ENCODE assay signal across 8 cellular contexts in genomic region chr2:119826370-119826961, GRCh38.
DNase-seq lines count a peak whose midpoint lies in the region; ATAC-seq and TF ChIP-seq lines count a peak whose summit lies in the region.

No MANE protein-coding gene starts in this region.

- peak; percentile 51 for ATAC-seq in HG02973 (IDR thresholded peaks at IDR 0.05; ENCODE audit: unreplicated experiment)
- no peak for ATAC-seq in HG03460 (IDR thresholded peaks at IDR 0.05; ENCODE audit: unreplicated experiment)

- TF ChIP-seq CTCF in AG04449 (IDR thresholded peaks at IDR 0.05; ENCODE audit: insufficient read depth, low read length, missing control alignments) = peak; percentile 57

- CTCF ChIA-PET in AG04449 (lab: Yijun Ruan, JAX) = interaction anchor here (0.7 to 8.1 kb wide), 10 partner anchors 11 to 349 kb away, joined by 3 to 56 read pairs (median 8); no protein-coding TSS in a partner anchor

- no peak overlapping the region for H3K4me3 ChIP-seq in AG04449 (ENCODE audit: low read depth, low read length)

- POLR2A ChIA-PET in AG04449 (lab: Yijun Ruan, JAX) = no interaction called here

- DNase-seq in AG04449 (ENCODE audit: low read depth, low spot score) (no peak), ELF-1 (ENCODE audit: low read depth, low spot score) (peak; percentile 54), SKM-1 treated with dmso at 0.1 percent for 144 hours (lab: John Stamatoyannopoulos, UW; ENCODE audit: unreplicated experiment) (peak; percentile 50), dermis blood vessel endothelial cell (peak; percentile 75), myocyte (ENCODE audit: low read depth) (peak; percentile 40), NCI-H1048 (lab: John Stamatoyannopoulos, UW) (no peak)

Comparison
In these comparisons a context has a peak if more than half of its experiments do, and no peak if none do; other contexts are left out.
1. DNase-seq: peak in ELF-1 (single experiment), SKM-1 treated with dmso at 0.1 percent for 144 hours (single experiment), dermis blood vessel endothelial cell (single experiment) and myocyte (single experiment); none in AG04449 (single experiment) and NCI-H1048 (single experiment).